ENCODE assay signal across 26 cellular contexts in genomic region chrX:107834273-107835201, GRCh38. TPM values are rescaled to one million over a fixed set of nuclear protein-coding genes. Genes with fewer than 3 reads are reported as not detected.
"Had no signal": no experiment of that assay in that cellular context is flagged by ENCODE, and none has a peak within 500 bp of the region (broad histone marks: within the 10 kb centered on the region; RNA-seq: fewer than 3 reads in every experiment).

No MANE protein-coding gene starts in this region.

- H3K4me3 Mint-ChIP-seq: activated CD4-positive, alpha-beta T cell treated with anti-CD3 and anti-CD28 coated beads for 36 hours; activated naive CD8-positive, alpha-beta T cell treated with anti-CD3 and anti-CD28 coated beads for 36 hours; nephron; stimulated activated naive B cell treated with anti-CD40 and anti-IgM and Interleukin-4, amounts not matched to agents 10 μg/mL and 1 μg/mL and 100 μg/mL, for 72 hours; WTC11 had no signal

- H3K36me3 ChIP-seq: spleen, thoracic aorta had no signal

- FAIRE-seq: endometrium, islet of Langerhans, TTC549 had no signal

- H3K4me1 Mint-ChIP-seq: stimulated activated naive B cell treated with anti-CD40 and anti-IgM and Interleukin-4, amounts not matched to agents 10 μg/mL and 1 μg/mL and 100 μg/mL, for 72 hours had no signal

- H3K27ac ChIP-seq: body of pancreas, coronary artery, hepatocyte, parathyroid adenoma, spleen, thoracic aorta had no signal

- ATAC-seq: activated CD4-positive, alpha-beta T cell treated with anti-CD3 and anti-CD28 coated beads for 36 hours; body of pancreas; left colon; sciatic nerve; stimulated activated naive B cell treated with anti-CD40 and anti-IgM and Interleukin-4, amounts not matched to agents 10 μg/mL and 1 μg/mL and 100 μg/mL, for 72 hours; WTC11 had no signal

- H3K27me3 ChIP-seq: body of pancreas, hepatocyte had no signal

- H3K9me3 Mint-ChIP-seq: activated naive CD8-positive, alpha-beta T cell treated with anti-CD3 and anti-CD28 coated beads for 36 hours; nephron; stimulated activated naive B cell treated with anti-CD40 and anti-IgM and Interleukin-4, amounts not matched to agents 10 μg/mL and 1 μg/mL and 100 μg/mL, for 72 hours; WTC11 had no signal

- H3K4me3 ChIP-seq: body of pancreas, coronary artery, hepatocyte, lung, spleen, thoracic aorta had no signal

- H3K9ac ChIP-seq: parathyroid adenoma had no signal

- H3K27me3 Mint-ChIP-seq: activated CD4-positive, alpha-beta T cell treated with anti-CD3 and anti-CD28 coated beads for 36 hours; activated naive CD8-positive, alpha-beta T cell treated with anti-CD3 and anti-CD28 coated beads for 36 hours had no signal

- H3K9me3 ChIP-seq: body of pancreas, spleen, thoracic aorta had no signal

- H2AFZ ChIP-seq: hepatocyte, parathyroid adenoma had no signal

- H3K4me2 ChIP-seq: hepatocyte had no signal

- H3K36me3 Mint-ChIP-seq: stimulated activated naive B cell treated with anti-CD40 and anti-IgM and Interleukin-4, amounts not matched to agents 10 μg/mL and 1 μg/mL and 100 μg/mL, for 72 hours; WTC11 had no signal

- H3K27ac Mint-ChIP-seq: activated CD4-positive, alpha-beta T cell treated with anti-CD3 and anti-CD28 coated beads for 36 hours; activated naive CD8-positive, alpha-beta T cell treated with anti-CD3 and anti-CD28 coated beads for 36 hours; nephron; stimulated activated naive B cell treated with anti-CD40 and anti-IgM and Interleukin-4, amounts not matched to agents 10 μg/mL and 1 μg/mL and 100 μg/mL, for 72 hours; WTC11 had no signal

- H3K4me1 ChIP-seq: body of pancreas, parathyroid adenoma, spleen had no signal

- DNase-seq: activated CD4-positive, alpha-beta T cell treated with anti-CD3 and anti-CD28 coated beads for 36 hours; activated CD4-positive, alpha-beta T cell treated with anti-CD3 and anti-CD28 coated beads, Interleukin-2, amount 50 U/mL, for 48 hours; activated gamma-delta T cell; activated naive CD8-positive, alpha-beta T cell treated with anti-CD3 and anti-CD28 coated beads for 36 hours; amygdala; body of pancreas; central memory CD4-positive, alpha-beta T cell; foreskin fibroblast; left colon; midbrain; spleen; stimulated activated naive B cell treated with anti-CD40 and anti-IgM and Interleukin-4, amounts not matched to agents 10 μg/mL and 1 μg/mL and 100 μg/mL, for 72 hours had no signal

RNA-seq across cellular contexts. Expression of gene NCBP2L, which starts 57.0 kb away (rescaled TPM):
- total RNA-seq: activated CD4-positive, alpha-beta T cell treated with anti-CD3 and anti-CD28 coated beads for 36 hours; activated naive CD8-positive, alpha-beta T cell treated with anti-CD3 and anti-CD28 coated beads for 36 hours; body of pancreas; glomerular endothelial cell; hepatocyte; left colon; sciatic nerve; spleen; T-helper 2 cell treated with Interferon-gamma antibody and Interleukin-4, amounts not matched to agents 100 ng/mL and 5 ng/mL, for 36 hours; thoracic aorta; ureter had no signal
